9 cellular contexts compared by ENCODE assay signal in the genomic region with DNA sequence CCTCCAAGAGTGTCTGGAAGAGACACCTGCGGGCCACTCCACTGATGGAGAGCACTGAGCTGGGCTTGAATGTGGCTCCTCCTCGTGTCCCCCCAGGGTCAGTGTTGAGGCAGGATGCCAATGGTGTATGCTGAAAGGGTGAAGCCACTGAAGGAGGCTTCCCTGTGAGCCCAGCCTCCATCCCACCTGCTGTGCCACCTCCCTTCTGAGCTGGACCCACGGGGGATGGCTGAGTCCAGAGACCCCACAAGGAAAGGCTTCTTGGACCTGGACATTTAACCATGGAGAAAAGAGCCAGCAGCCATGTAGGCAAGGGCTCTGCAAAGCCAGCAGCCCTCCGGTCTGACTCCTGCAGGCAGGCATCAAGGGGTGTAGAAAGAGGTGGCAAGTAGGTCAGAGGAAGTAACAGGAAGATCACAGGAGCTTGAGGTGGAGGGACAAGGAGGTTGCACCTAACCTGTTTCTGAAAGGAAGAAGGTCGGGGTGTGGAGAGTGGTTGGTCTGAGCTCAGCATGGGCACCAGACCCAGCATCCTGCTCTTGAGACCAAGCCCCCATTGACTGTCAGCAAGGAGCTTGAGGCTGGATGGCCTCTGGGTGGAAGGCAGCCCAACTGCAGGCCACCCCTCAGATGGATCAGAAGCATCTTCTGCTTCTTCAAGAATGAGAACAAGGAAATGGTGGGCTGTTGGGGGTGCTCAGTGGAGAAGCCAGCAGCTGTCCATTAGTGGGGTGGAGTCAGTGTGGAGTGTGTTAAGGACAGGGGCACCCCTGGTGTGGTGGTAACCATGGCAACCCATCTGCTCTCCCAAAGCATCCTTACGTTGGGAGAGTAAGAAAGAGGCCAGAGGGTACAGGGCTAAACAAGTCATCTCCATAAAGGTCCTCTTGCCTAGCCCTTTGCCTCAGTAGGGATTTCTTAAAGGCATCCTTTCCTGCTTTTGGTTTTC.
A peak's percentile ranks its signal among the peaks of the same experiment; 100 is the strongest.
DNase-seq lines count a peak whose midpoint lies in the region; ATAC-seq and TF ChIP-seq lines count a peak whose summit lies in the region.
"Had no signal": no experiment of that assay in that cellular context is flagged by ENCODE, and none has a peak within 500 bp of the region (broad histone marks: within the 10 kb centered on the region; RNA-seq: fewer than 3 reads in every experiment).

No MANE protein-coding gene starts in this region.

- no peaks in the 10 kb centered on the region for H3K9me3 Mint-ChIP-seq in stimulated activated naive CD8-positive, alpha-beta T cell treated with anti-CD3 and anti-CD28 coated beads, Interleukin-15, amount 100 ng/mL, for 72 hours

- no peaks in the 10 kb centered on the region for H3K9me3 ChIP-seq in tibial nerve

- peaks cover 58% of the 10 kb centered on the region for H3K4me1 Mint-ChIP-seq in stimulated activated naive CD8-positive, alpha-beta T cell treated with anti-CD3 and anti-CD28 coated beads, Interleukin-15, amount 100 ng/mL, for 72 hours

- H3K27me3 Mint-ChIP-seq in stimulated activated naive CD8-positive, alpha-beta T cell treated with anti-CD3 and anti-CD28 coated beads, Interleukin-15, amount 100 ng/mL, for 72 hours = no peaks in the 10 kb centered on the region

- peak overlapping the region in 1 of 2 donors; percentile 52 for H3K4me3 Mint-ChIP-seq in stimulated activated naive CD8-positive, alpha-beta T cell treated with anti-CD3 and anti-CD28 coated beads, Interleukin-15, amount 100 ng/mL, for 72 hours

- H3K27me3 ChIP-seq in tibial nerve = no peaks in the 10 kb centered on the region

- no peak for TF ChIP-seq POLR2A in tibial nerve (IDR thresholded peaks at IDR 0.05)

- H3K27ac Mint-ChIP-seq in stimulated activated naive CD8-positive, alpha-beta T cell treated with anti-CD3 and anti-CD28 coated beads, Interleukin-15, amount 100 ng/mL, for 72 hours = peak overlapping the region in 1 of 2 donors; percentile 51

- peak; percentile 23 for DNase-seq in activated effector memory CD4-positive, alpha-beta T cell treated with Interleukin-2 at 50 U/mL for 16 hours
- DNase-seq in activated effector memory CD4-positive, alpha-beta T cell treated with anti-CD3 and anti-CD28 coated beads, Interleukin-2, amount 50 U/mL, for 16 hours = no peak
- peak; percentile 16 for DNase-seq in T-helper 9 cell
- DNase-seq in fibroblast of mammary gland (ENCODE audit: low read depth) = peak; percentile 18
- DNase-seq in stimulated activated naive CD8-positive, alpha-beta T cell treated with anti-CD3 and anti-CD28 coated beads, Interleukin-15, amount 100 ng/mL, for 72 hours = no peak
- no peak for DNase-seq in left colon
- no peak for DNase-seq in tibial nerve (ENCODE audit: low spot score in 2 of 2)
- DNase-seq in NCI-H1436 (lab: John Stamatoyannopoulos, UW) = no peak
- DNase-seq: Karpas-422 had no signal

- H3K27ac ChIP-seq in tibial nerve = peak overlapping the region in 2 of 4 donors; percentile 23 to 25

- intact Hi-C loops in left colon (cut with DNase I, micrococcal nuclease) = loop anchor here in 1 of 2 donors (10.0 kb wide), 1 partner anchor 121 kb away; no protein-coding TSS in a partner anchor

- peaks cover 0 to 37% (median 0%) of the 10 kb centered on the region in 3 donors for H3K36me3 ChIP-seq in tibial nerve

- 80 to 88% methylated on average over 6 of the region's 6 CpGs for WGBS in tibial nerve, 2 donors

- H3K4me3 ChIP-seq in fibroblast of mammary gland (ENCODE audit: control insufficient read depth, low read depth, low read length) (no peak overlapping the region), tibial nerve (no peak overlapping the region)

- no peak for TF ChIP-seq EP300 in tibial nerve (IDR thresholded peaks at IDR 0.05)

- H3K4me1 ChIP-seq in tibial nerve = peaks cover 0 to 62% (median 8%) of the 10 kb centered on the region in 4 donors

- peak; percentile 57 for ATAC-seq in stimulated activated naive CD8-positive, alpha-beta T cell treated with anti-CD3 and anti-CD28 coated beads, Interleukin-15, amount 100 ng/mL, for 72 hours
- no peak for ATAC-seq in left colon

- no peak for TF ChIP-seq CTCF in fibroblast of mammary gland (conservative IDR thresholded peaks at IDR 0.05; ENCODE audit: control insufficient read depth, insufficient read depth, low read depth, low read length)
- TF ChIP-seq CTCF in tibial nerve (IDR thresholded peaks at IDR 0.05) = no peak

Comparison
In these comparisons a context has a peak if more than half of its experiments do, and no peak if none do; other contexts are left out.
1. DNase-seq: peak in activated effector memory CD4-positive, alpha-beta T cell treated with Interleukin-2 at 50 U/mL for 16 hours (single experiment), T-helper 9 cell (single experiment) and fibroblast of mammary gland (single experiment); none in activated effector memory CD4-positive, alpha-beta T cell treated with anti-CD3 and anti-CD28 coated beads, Interleukin-2, amount 50 U/mL, for 16 hours (single experiment), stimulated activated naive CD8-positive, alpha-beta T cell treated with anti-CD3 and anti-CD28 coated beads, Interleukin-15, amount 100 ng/mL, for 72 hours (0 of 2), left colon (0 of 2), tibial nerve (0 of 2) and NCI-H1436 (single experiment).